1 cellular context compared by ENCODE assay signal in the genomic region with DNA sequence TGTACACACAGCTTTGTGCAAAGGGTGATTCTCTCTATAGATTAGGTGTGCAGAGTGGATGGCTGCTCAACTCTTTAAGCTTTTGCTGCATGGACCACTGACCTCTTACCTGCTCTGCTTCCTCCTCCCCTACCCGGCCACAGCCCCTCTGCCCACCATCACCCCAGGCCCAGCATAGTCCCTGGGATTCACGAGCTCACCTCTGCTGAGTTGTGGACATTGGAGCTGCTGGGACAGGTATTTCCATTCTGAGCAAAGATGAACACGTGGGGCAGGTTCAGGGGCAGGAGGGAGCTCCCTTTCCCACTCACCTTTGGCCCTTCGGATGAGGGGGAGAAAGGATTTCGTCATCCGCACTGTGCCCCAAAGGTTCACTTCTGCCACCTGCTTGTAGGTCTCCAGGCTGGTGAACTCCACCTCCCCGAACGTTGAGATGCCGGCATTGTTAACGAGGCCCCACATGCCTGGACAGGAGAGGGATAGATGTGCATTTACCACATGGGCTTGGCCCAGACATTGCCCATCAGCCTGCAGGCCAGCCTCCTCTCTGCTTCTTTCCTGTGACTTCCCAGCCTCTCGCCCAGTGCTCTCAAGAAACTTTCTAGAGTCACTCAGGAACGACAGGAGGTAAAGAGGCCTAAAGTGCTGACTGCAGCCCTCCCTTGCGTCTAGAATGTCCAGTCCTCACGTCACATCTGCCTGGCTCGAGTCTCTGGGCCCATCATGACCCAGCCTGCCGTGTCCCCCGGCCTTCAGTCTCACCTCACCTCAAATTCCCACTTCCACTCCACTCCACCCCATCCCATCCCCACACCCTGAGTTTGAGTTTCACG.
TF ChIP-seq lines count a peak whose summit lies in the region.

No MANE protein-coding gene starts in this region.

TF ChIP-seq in K562, 482 proteins besides CTCF, POLR2A, EP300 and RAD21 (continued from another document):
- TF ChIP-seq NBN (IDR thresholded peaks at IDR 0.05; ENCODE audit: low read depth): no peak
- no peak for TF ChIP-seq CSDE1 (IDR thresholded peaks at IDR 0.05)
